In the genomic region with DNA sequence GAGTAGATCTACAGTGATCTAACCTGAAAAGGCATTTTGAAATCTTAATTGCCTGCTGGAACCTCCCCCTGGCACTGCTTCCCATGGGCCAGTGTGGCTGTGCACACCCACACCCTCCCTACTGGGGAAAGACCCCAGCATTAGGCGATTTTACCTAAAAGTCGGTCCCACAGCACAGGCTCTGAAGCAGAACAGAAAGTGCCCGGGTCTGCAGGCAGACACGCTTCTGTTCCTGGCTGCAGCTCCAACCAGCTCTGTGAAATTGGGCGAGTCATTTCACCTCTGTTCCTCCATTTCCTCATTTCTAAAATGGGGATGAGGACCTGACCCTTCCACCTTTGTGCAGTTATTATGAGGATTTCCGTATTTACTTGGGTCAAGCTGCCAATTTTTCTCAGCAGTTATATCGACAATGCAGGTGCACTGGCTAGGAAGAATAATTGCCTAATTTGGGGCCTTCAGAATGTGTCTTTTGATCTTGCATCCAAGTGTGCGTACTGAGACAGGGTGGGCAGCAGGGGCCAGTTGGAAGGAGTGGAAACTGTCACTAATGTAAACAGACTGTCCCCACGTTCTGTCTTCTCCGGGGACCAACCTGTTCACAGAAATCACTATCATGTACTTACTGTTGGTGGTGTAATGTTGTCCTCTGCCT, we compare ENCODE assay signal across 1 cellular context.
TF ChIP-seq lines count a peak whose summit lies in the region.

No MANE protein-coding gene starts in this region.

TF ChIP-seq in GM23338, 12 proteins besides CTCF, POLR2A, EP300 and RAD21 (continued from another document):
- TF ChIP-seq, protein P1, sequence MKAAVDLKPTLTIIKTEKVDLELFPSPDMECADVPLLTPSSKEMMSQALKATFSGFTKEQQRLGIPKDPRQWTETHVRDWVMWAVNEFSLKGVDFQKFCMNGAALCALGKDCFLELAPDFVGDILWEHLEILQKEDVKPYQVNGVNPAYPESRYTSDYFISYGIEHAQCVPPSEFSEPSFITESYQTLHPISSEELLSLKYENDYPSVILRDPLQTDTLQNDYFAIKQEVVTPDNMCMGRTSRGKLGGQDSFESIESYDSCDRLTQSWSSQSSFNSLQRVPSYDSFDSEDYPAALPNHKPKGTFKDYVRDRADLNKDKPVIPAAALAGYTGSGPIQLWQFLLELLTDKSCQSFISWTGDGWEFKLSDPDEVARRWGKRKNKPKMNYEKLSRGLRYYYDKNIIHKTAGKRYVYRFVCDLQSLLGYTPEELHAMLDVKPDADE (IDR thresholded peaks at IDR 0.05): no peak
- no peak for TF ChIP-seq EZH2phosphoT487 (IDR thresholded peaks at IDR 0.05; ENCODE audit: unreplicated experiment)
- no peak for TF ChIP-seq ZNF114 (CRISPR knock-in tag; IDR thresholded peaks at IDR 0.05)
- TF ChIP-seq POLR2AphosphoS5 (IDR thresholded peaks at IDR 0.05; ENCODE audit: low read depth): no peak
- no peak for TF ChIP-seq JUNB (IDR thresholded peaks at IDR 0.05; ENCODE audit: unreplicated experiment)
- TF ChIP-seq EZH2 (IDR thresholded peaks at IDR 0.05; ENCODE audit: low read depth, unreplicated experiment): no peak
- no peak for TF ChIP-seq STAT1 (IDR thresholded peaks at IDR 0.05; ENCODE audit: unreplicated experiment)
- TF ChIP-seq CREB1 (CRISPR knock-in tag; IDR thresholded peaks at IDR 0.05; ENCODE audit: low read depth): no peak
- TF ChIP-seq, protein P2, sequence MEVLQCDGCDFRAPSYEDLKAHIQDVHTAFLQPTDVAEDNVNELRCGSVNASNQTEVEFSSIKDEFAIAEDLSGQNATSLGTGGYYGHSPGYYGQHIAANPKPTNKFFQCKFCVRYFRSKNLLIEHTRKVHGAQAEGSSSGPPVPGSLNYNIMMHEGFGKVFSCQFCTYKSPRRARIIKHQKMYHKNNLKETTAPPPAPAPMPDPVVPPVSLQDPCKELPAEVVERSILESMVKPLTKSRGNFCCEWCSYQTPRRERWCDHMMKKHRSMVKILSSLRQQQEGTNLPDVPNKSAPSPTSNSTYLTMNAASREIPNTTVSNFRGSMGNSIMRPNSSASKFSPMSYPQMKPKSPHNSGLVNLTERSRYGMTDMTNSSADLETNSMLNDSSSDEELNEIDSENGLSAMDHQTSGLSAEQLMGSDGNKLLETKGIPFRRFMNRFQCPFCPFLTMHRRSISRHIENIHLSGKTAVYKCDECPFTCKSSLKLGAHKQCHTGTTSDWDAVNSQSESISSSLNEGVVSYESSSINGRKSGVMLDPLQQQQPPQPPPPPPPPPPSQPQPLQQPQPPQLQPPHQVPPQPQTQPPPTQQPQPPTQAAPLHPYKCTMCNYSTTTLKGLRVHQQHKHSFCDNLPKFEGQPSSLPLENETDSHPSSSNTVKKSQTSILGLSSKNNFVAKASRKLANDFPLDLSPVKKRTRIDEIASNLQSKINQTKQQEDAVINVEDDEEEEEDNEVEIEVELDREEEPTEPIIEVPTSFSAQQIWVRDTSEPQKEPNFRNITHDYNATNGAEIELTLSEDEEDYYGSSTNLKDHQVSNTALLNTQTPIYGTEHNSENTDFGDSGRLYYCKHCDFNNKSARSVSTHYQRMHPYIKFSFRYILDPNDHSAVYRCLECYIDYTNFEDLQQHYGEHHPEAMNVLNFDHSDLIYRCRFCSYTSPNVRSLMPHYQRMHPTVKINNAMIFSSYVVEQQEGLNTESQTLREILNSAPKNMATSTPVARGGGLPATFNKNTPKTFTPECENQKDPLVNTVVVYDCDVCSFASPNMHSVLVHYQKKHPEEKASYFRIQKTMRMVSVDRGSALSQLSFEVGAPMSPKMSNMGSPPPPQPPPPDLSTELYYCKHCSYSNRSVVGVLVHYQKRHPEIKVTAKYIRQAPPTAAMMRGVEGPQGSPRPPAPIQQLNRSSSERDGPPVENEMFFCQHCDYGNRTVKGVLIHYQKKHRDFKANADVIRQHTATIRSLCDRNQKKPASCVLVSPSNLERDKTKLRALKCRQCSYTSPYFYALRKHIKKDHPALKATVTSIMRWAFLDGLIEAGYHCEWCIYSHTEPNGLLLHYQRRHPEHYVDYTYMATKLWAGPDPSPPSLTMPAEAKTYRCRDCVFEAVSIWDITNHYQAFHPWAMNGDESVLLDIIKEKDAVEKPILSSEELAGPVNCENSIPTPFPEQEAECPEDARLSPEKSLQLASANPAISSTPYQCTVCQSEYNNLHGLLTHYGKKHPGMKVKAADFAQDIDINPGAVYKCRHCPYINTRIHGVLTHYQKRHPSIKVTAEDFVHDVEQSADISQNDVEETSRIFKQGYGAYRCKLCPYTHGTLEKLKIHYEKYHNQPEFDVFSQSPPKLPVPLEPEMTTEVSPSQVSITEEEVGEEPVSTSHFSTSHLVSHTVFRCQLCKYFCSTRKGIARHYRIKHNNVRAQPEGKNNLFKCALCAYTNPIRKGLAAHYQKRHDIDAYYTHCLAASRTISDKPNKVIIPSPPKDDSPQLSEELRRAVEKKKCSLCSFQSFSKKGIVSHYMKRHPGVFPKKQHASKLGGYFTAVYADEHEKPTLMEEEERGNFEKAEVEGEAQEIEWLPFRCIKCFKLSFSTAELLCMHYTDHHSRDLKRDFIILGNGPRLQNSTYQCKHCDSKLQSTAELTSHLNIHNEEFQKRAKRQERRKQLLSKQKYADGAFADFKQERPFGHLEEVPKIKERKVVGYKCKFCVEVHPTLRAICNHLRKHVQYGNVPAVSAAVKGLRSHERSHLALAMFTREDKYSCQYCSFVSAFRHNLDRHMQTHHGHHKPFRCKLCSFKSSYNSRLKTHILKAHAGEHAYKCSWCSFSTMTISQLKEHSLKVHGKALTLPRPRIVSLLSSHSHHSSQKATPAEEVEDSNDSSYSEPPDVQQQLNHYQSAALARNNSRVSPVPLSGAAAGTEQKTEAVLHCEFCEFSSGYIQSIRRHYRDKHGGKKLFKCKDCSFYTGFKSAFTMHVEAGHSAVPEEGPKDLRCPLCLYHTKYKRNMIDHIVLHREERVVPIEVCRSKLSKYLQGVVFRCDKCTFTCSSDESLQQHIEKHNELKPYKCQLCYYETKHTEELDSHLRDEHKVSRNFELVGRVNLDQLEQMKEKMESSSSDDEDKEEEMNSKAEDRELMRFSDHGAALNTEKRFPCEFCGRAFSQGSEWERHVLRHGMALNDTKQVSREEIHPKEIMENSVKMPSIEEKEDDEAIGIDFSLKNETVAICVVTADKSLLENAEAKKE (CRISPR knock-in tag; IDR thresholded peaks at IDR 0.05): no peak
TF ChIP-seq in GM23338: peak in this region for 0.
